ENCODE assay signal across 40 cellular contexts in the genomic region with DNA sequence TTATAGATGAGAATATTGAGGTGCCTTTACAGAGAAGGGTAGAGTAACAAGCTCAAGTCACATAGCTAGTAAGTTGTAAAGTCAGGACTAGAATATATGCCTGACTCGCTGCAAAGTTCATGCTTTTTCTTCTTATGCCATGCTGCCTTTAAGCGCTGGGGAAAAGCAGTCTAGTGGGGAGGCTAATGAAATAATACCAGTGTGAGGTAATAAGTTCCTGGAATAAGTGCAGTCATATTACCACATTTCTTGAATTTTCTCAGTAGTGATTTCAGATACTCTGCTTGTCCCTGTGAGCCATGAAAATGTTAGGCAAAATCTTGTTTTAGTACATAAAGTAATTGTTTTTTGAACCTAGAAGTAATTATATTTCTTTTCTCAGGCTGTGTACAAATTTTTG.
"Had no signal": no experiment of that assay in that cellular context is flagged by ENCODE, and none has a peak within 500 bp of the region (broad histone marks: within the 10 kb centered on the region; RNA-seq: fewer than 3 reads in every experiment).

No MANE protein-coding gene starts in this region.

- H3K27ac Mint-ChIP-seq: activated naive CD4-positive, alpha-beta T cell treated with anti-CD3 and anti-CD28 coated beads for 36 hours; activated naive CD4-positive, alpha-beta T cell treated with anti-CD3 and anti-CD28 coated beads, Interleukin-2, amount 10 ng/mL, durations not matched to agents 7 days and 5 days; activated naive CD4-positive, alpha-beta T cell treated with anti-CD3 and anti-CD28 coated beads, Interleukin-2, amount 50 U/mL, for 24 hours; activated naive CD4-positive, alpha-beta T cell treated with anti-CD3 and anti-CD28 coated beads, Interleukin-2, amount 50 U/mL, for 72 hours; activated naive CD8-positive, alpha-beta T cell; activated naive CD8-positive, alpha-beta T cell treated with anti-CD3 and anti-CD28 coated beads for 36 hours; activated naive CD8-positive, alpha-beta T cell treated with anti-CD3 and anti-CD28 coated beads, Interleukin-2, amount 10 ng/mL, durations not matched to agents 7 days and 5 days; activated naive CD8-positive, alpha-beta T cell treated with anti-CD3 and anti-CD28 coated beads, Interleukin-2, amount 50 U/mL, for 24 hours; activated T-cell treated with anti-CD3 and anti-CD28 coated beads, Interleukin-2, amount 50 U/mL, for 24 hours; activated T-cell treated with anti-CD3 and anti-CD28 coated beads, Interleukin-2, amount 50 U/mL, for 72 hours; activated T-helper 1 cell treated with anti-CD3 and anti-CD28 coated beads, Interleukin-12 subunit alpha, Interleukin-12 subunit beta, Interleukin-2, Interleukin-4 antibody, amounts not matched to agents 30 ng/mL and 10 ng/mL and 1 ng/mL, durations not matched to agents 14 hours and 24 hours and 36 hours; activated T-helper 17 cell treated with anti-CD3 and anti-CD28 coated beads, Interleukin-2, amount 50 U/mL, for 72 hours; activated T-helper 2 cell treated with anti-CD3 and anti-CD28 coated beads, Interferon-gamma antibody, Interleukin-2, Interleukin-4, amounts not matched to agents 10 μg/mL and 5 μg/mL and 100 μg/mL, durations not matched to agents 14 hours and 24 hours and 36 hours; brain had no signal

- FAIRE-seq: astrocyte, bronchial epithelial cell had no signal

- H3K27ac ChIP-seq: adrenal gland, ascending aorta, body of pancreas, brain microvascular endothelial cell, breast epithelium, cardiac muscle cell had no signal

- H3K4me3 Mint-ChIP-seq: activated naive CD4-positive, alpha-beta T cell treated with anti-CD3 and anti-CD28 coated beads for 36 hours; activated naive CD4-positive, alpha-beta T cell treated with anti-CD3 and anti-CD28 coated beads, Interleukin-2, amount 10 ng/mL, durations not matched to agents 7 days and 5 days; activated naive CD4-positive, alpha-beta T cell treated with anti-CD3 and anti-CD28 coated beads, Interleukin-2, amount 50 U/mL, for 24 hours; activated naive CD8-positive, alpha-beta T cell; activated naive CD8-positive, alpha-beta T cell treated with anti-CD3 and anti-CD28 coated beads for 36 hours; activated naive CD8-positive, alpha-beta T cell treated with anti-CD3 and anti-CD28 coated beads, Interleukin-2, amount 10 ng/mL, durations not matched to agents 7 days and 5 days; activated naive CD8-positive, alpha-beta T cell treated with anti-CD3 and anti-CD28 coated beads, Interleukin-2, amount 50 U/mL, for 24 hours; activated T-cell treated with anti-CD3 and anti-CD28 coated beads, Interleukin-2, amount 50 U/mL, for 24 hours; activated T-cell treated with anti-CD3 and anti-CD28 coated beads, Interleukin-2, amount 50 U/mL, for 4 hours; activated T-cell treated with anti-CD3 and anti-CD28 coated beads, Interleukin-2, amount 50 U/mL, for 72 hours; activated T-helper 1 cell treated with anti-CD3 and anti-CD28 coated beads, Interleukin-12 subunit alpha, Interleukin-12 subunit beta, Interleukin-2, Interleukin-4 antibody, amounts not matched to agents 30 ng/mL and 10 ng/mL and 1 ng/mL, durations not matched to agents 14 hours and 24 hours and 36 hours; activated T-helper 17 cell treated with anti-CD3 and anti-CD28 coated beads, Interleukin-2, amount 50 U/mL, for 72 hours; brain; central memory CD8-positive, alpha-beta T cell had no signal

- H3K27me3 Mint-ChIP-seq: activated naive CD4-positive, alpha-beta T cell treated with anti-CD3 and anti-CD28 coated beads, Interleukin-2, amount 10 ng/mL, durations not matched to agents 7 days and 5 days; brain had no signal

- H3K9me3 ChIP-seq: adrenal gland, ascending aorta, body of pancreas, breast epithelium had no signal

- H3K4me3 ChIP-seq: adrenal gland, ascending aorta, body of pancreas, breast epithelium, cardiac muscle cell had no signal

- DNase-seq: activated effector memory CD4-positive, alpha-beta T cell treated with anti-CD3 and anti-CD28 coated beads, Interleukin-2, amount 50 U/mL, for 16 hours; activated effector memory CD4-positive, alpha-beta T cell treated with Interleukin-2 at 50 U/mL for 16 hours; activated gamma-delta T cell; activated gamma-delta T cell treated with Interleukin-2 at 50 U/mL for 16 hours; activated naive CD4-positive, alpha-beta T cell; activated naive CD4-positive, alpha-beta T cell treated with anti-CD3 and anti-CD28 coated beads for 36 hours; activated naive CD4-positive, alpha-beta T cell treated with anti-CD3 and anti-CD28 coated beads, Interleukin-2, amount 10 ng/mL, durations not matched to agents 7 days and 5 days; activated naive CD4-positive, alpha-beta T cell treated with anti-CD3 and anti-CD28 coated beads, Interleukin-2, amount 50 U/mL, for 16 hours; activated naive CD4-positive, alpha-beta T cell treated with Interleukin-2 at 50 U/mL for 16 hours; activated naive CD8-positive, alpha-beta T cell treated with anti-CD3 and anti-CD28 coated beads for 36 hours; activated naive CD8-positive, alpha-beta T cell treated with anti-CD3 and anti-CD28 coated beads, Interleukin-2, amount 10 ng/mL, durations not matched to agents 7 days and 5 days; activated naive CD8-positive, alpha-beta T cell treated with anti-CD3 and anti-CD28 coated beads, Interleukin-2, amount 50 U/mL, for 24 hours; activated T-cell treated with anti-CD3 and anti-CD28 coated beads, Interleukin-2, amount 50 U/mL, for 1 hour; activated T-cell treated with anti-CD3 and anti-CD28 coated beads, Interleukin-2, amount 50 U/mL, for 24 hours; activated T-cell treated with anti-CD3 and anti-CD28 coated beads, Interleukin-2, amount 50 U/mL, for 4 hours; activated T-cell treated with anti-CD3 and anti-CD28 coated beads, Interleukin-2, amount 50 U/mL, for 48 hours; activated T-cell treated with anti-CD3 and anti-CD28 coated beads, Interleukin-2, amount 50 U/mL, for 72 hours; adrenal gland; amniotic stem cell; amygdala; anterior cingulate cortex; aorta; body of pancreas; brain microvascular endothelial cell; caudate nucleus; central memory CD4-positive, alpha-beta T cell; cerebellar nuclear complex had no signal

- ATAC-seq: activated naive CD4-positive, alpha-beta T cell treated with anti-CD3 and anti-CD28 coated beads, Interleukin-2, amount 50 U/mL, for 72 hours; activated naive CD8-positive, alpha-beta T cell treated with anti-CD3 and anti-CD28 coated beads, Interleukin-2, amount 50 U/mL, for 24 hours; activated T-cell treated with anti-CD3 and anti-CD28 coated beads, Interleukin-2, amount 50 U/mL, for 4 hours; activated T-cell treated with anti-CD3 and anti-CD28 coated beads, Interleukin-2, amount 50 U/mL, for 72 hours; activated T-helper 17 cell treated with anti-CD3 and anti-CD28 coated beads, Interleukin-2, amount 50 U/mL, for 72 hours; body of pancreas had no signal

- H3K4me1 ChIP-seq: adrenal gland, ascending aorta, body of pancreas, breast epithelium had no signal

- H3K36me3 ChIP-seq: adrenal gland, ascending aorta, brain microvascular endothelial cell, breast epithelium, cardiac muscle cell had no signal

- H3K9me3 Mint-ChIP-seq: activated naive CD4-positive, alpha-beta T cell treated with anti-CD3 and anti-CD28 coated beads for 36 hours; activated naive CD4-positive, alpha-beta T cell treated with anti-CD3 and anti-CD28 coated beads, Interleukin-2, amount 10 ng/mL, durations not matched to agents 7 days and 5 days; activated naive CD4-positive, alpha-beta T cell treated with anti-CD3 and anti-CD28 coated beads, Interleukin-2, amount 50 U/mL, for 24 hours; activated naive CD4-positive, alpha-beta T cell treated with anti-CD3 and anti-CD28 coated beads, Interleukin-2, amount 50 U/mL, for 72 hours; activated naive CD8-positive, alpha-beta T cell treated with anti-CD3 and anti-CD28 coated beads for 36 hours; activated naive CD8-positive, alpha-beta T cell treated with anti-CD3 and anti-CD28 coated beads, Interleukin-2, amount 50 U/mL, for 24 hours; activated T-cell treated with anti-CD3 and anti-CD28 coated beads, Interleukin-2, amount 50 U/mL, for 24 hours; activated T-cell treated with anti-CD3 and anti-CD28 coated beads, Interleukin-2, amount 50 U/mL, for 4 hours; activated T-cell treated with anti-CD3 and anti-CD28 coated beads, Interleukin-2, amount 50 U/mL, for 72 hours; activated T-helper 1 cell treated with anti-CD3 and anti-CD28 coated beads, Interleukin-12 subunit alpha, Interleukin-12 subunit beta, Interleukin-2, Interleukin-4 antibody, amounts not matched to agents 30 ng/mL and 10 ng/mL and 1 ng/mL, durations not matched to agents 14 hours and 24 hours and 36 hours; activated T-helper 17 cell treated with anti-CD3 and anti-CD28 coated beads, Interleukin-2, amount 50 U/mL, for 72 hours; activated T-helper 2 cell treated with anti-CD3 and anti-CD28 coated beads, Interferon-gamma antibody, Interleukin-2, Interleukin-4, amounts not matched to agents 10 μg/mL and 5 μg/mL and 100 μg/mL, durations not matched to agents 14 hours and 24 hours and 36 hours; central memory CD8-positive, alpha-beta T cell had no signal

- H3K27me3 ChIP-seq: adrenal gland, ascending aorta, body of pancreas, brain microvascular endothelial cell, breast epithelium, cardiac muscle cell had no signal

- H3K4me1 Mint-ChIP-seq: activated naive CD4-positive, alpha-beta T cell treated with anti-CD3 and anti-CD28 coated beads, Interleukin-2, amount 10 ng/mL, durations not matched to agents 7 days and 5 days; activated naive CD4-positive, alpha-beta T cell treated with anti-CD3 and anti-CD28 coated beads, Interleukin-2, amount 50 U/mL, for 24 hours; activated naive CD8-positive, alpha-beta T cell treated with anti-CD3 and anti-CD28 coated beads for 36 hours; activated naive CD8-positive, alpha-beta T cell treated with anti-CD3 and anti-CD28 coated beads, Interleukin-2, amount 10 ng/mL, durations not matched to agents 7 days and 5 days; activated naive CD8-positive, alpha-beta T cell treated with anti-CD3 and anti-CD28 coated beads, Interleukin-2, amount 50 U/mL, for 24 hours; activated T-helper 17 cell treated with anti-CD3 and anti-CD28 coated beads, Interleukin-2, amount 50 U/mL, for 72 hours; brain; central memory CD8-positive, alpha-beta T cell had no signal

- H3K36me3 Mint-ChIP-seq: activated naive CD4-positive, alpha-beta T cell treated with anti-CD3 and anti-CD28 coated beads, Interleukin-2, amount 10 ng/mL, durations not matched to agents 7 days and 5 days; activated naive CD4-positive, alpha-beta T cell treated with anti-CD3 and anti-CD28 coated beads, Interleukin-2, amount 50 U/mL, for 24 hours; activated naive CD4-positive, alpha-beta T cell treated with anti-CD3 and anti-CD28 coated beads, Interleukin-2, amount 50 U/mL, for 72 hours; activated naive CD8-positive, alpha-beta T cell; activated naive CD8-positive, alpha-beta T cell treated with anti-CD3 and anti-CD28 coated beads for 36 hours; activated naive CD8-positive, alpha-beta T cell treated with anti-CD3 and anti-CD28 coated beads, Interleukin-2, amount 10 ng/mL, durations not matched to agents 7 days and 5 days had no signal
